15 cellular contexts compared by ENCODE assay signal in genomic region chr19:16104722-16105121, GRCh38. TPM values are rescaled to one million over a fixed set of nuclear protein-coding genes. Genes with fewer than 3 reads are reported as not detected.
A peak's percentile ranks its signal among the peaks of the same experiment; 100 is the strongest.
DNase-seq lines count a peak whose midpoint lies in the region; ATAC-seq and TF ChIP-seq lines count a peak whose summit lies in the region.
"Had no signal": no experiment of that assay in that cellular context is flagged by ENCODE, and none has a peak within 500 bp of the region (broad histone marks: within the 10 kb centered on the region; RNA-seq: fewer than 3 reads in every experiment).

No MANE protein-coding gene starts in this region.

- no peaks in the 10 kb centered on the region for H3K9me3 ChIP-seq in BLaER1 treated with 17β-estradiol and CSF1 and Interleukin-3, amounts not matched to agents 10 nM and 100 nM (replicated peaks in 1 of 11)
- H3K9me3 ChIP-seq in T-helper 17 cell (ENCODE audit: control insufficient read depth, low read length, poor library complexity, severe bottlenecking): no peaks in the 10 kb centered on the region
- no peaks in the 10 kb centered on the region for H3K9me3 ChIP-seq in A673 (ENCODE audit: low read depth, low read length, poor library complexity, severe bottlenecking)
- H3K9me3 ChIP-seq: suprapubic skin had no signal

- no peak for DNase-seq in T-helper 17 cell
- DNase-seq in naive B cell: peak; percentile 58
- DNase-seq in A673 (ENCODE audit: low spot score): no peak
- no peak for DNase-seq in GF-D8 (lab: John Stamatoyannopoulos, UW)
- DNase-seq in NCI-H524 treated with DMSO at 0.1 percent for 48 hours (lab: John Stamatoyannopoulos, UW): no peak
- no peak for DNase-seq in omental fat pad (ENCODE audit: low spot score)
- DNase-seq: activated naive CD4-positive, alpha-beta T cell treated with anti-CD3 and anti-CD28 coated beads, Interleukin-2, amount 10 ng/mL, durations not matched to agents 7 days and 5 days; hypothalamus; NCI-H187 treated with DMSO at 0.1 percent for 48 hours; NCI-H526 treated with DMSO at 0.1 percent for 48 hours; stimulated activated CD4-positive, alpha-beta T cell treated with anti-CD3 and anti-CD28 coated beads, Interleukin-2, amount 100 ng/mL, for 48 hours had no signal

- H3K4me1 Mint-ChIP-seq in IgD-negative memory B cell (peaks cover 10 to 18% (median 13%) of the 10 kb centered on the region in 3 donors), T-helper 17 cell (peaks cover 2% of the 10 kb centered on the region), naive B cell (peaks cover 13 to 28% (median 13%) of the 10 kb centered on the region in 3 donors)

- ATAC-seq in T-helper 17 cell (no peak), naive B cell (ENCODE audit: low read depth in 2 of 2) (peak; percentile 93 to 96), omental fat pad (ENCODE audit: low FRiP score) (no peak)
- ATAC-seq: sciatic nerve had no signal

- intact Hi-C loops in A673 (cut with micrococcal nuclease; ENCODE audit: unreplicated experiment): no loop called here

- peaks cover 40 to 53% (median 46%) of the 10 kb centered on the region in 11 experiments for H3K36me3 ChIP-seq in BLaER1 treated with 17β-estradiol and CSF1 and Interleukin-3, amounts not matched to agents 10 nM and 100 nM
- H3K36me3 ChIP-seq in A673 (ENCODE audit: insufficient read depth, low read length, poor library complexity, severe bottlenecking): peaks cover 37% of the 10 kb centered on the region

- peak overlapping the region in 3 of 11 experiments; percentile 3 to 44 (median 32); a peak in 4 of 22 replicates for H3K9ac ChIP-seq in BLaER1 treated with 17β-estradiol and CSF1 and Interleukin-3, amounts not matched to agents 10 nM and 100 nM

- H3K27ac ChIP-seq in BLaER1 treated with 17β-estradiol and CSF1 and Interleukin-3, amounts not matched to agents 10 nM and 100 nM: peak overlapping the region in 9 of 11 experiments; percentile 5 to 75 (median 64); a peak in 14 of 22 replicates
- no peak overlapping the region for H3K27ac ChIP-seq in A673 (ENCODE audit: low read depth, low read length, poor library complexity, severe bottlenecking)
- H3K27ac ChIP-seq: suprapubic skin had no signal

- H3K27ac Mint-ChIP-seq in IgD-negative memory B cell (peak overlapping the region; percentile 81 to 95 (median 82)), T-helper 17 cell (peak overlapping the region; percentile 43), naive B cell (peak overlapping the region; percentile 89 to 95 (median 95))
- H3K27ac Mint-ChIP-seq: activated naive CD4-positive, alpha-beta T cell treated with anti-CD3 and anti-CD28 coated beads, Interleukin-2, amount 10 ng/mL, durations not matched to agents 7 days and 5 days had no signal

- POLR2A ChIA-PET in A673 (lab: Charles Lee; ENCODE audit: low non-redundant PET): no interaction called here

- peaks cover 0 to 62% (median 13%) of the 10 kb centered on the region in 11 experiments; a peak in 11 of 22 replicates for H4K20me1 ChIP-seq in BLaER1 treated with 17β-estradiol and CSF1 and Interleukin-3, amounts not matched to agents 10 nM and 100 nM

- H3K4me2 ChIP-seq in BLaER1 treated with 17β-estradiol and CSF1 and Interleukin-3, amounts not matched to agents 10 nM and 100 nM: peak overlapping the region in 9 of 11 experiments; percentile 30 to 73 (median 46); a peak in 13 of 22 replicates

- H3K9me3 Mint-ChIP-seq in IgD-negative memory B cell (no peaks in the 10 kb centered on the region), naive B cell (no peaks in the 10 kb centered on the region)
- H3K9me3 Mint-ChIP-seq: activated naive CD4-positive, alpha-beta T cell treated with anti-CD3 and anti-CD28 coated beads, Interleukin-2, amount 10 ng/mL, durations not matched to agents 7 days and 5 days had no signal

- H3K4me3 Mint-ChIP-seq in IgD-negative memory B cell (peak overlapping the region in 3 of 4 donors; percentile 27 to 74 (median 67)), T-helper 17 cell (no peak overlapping the region), naive B cell (peak overlapping the region; percentile 44 to 88 (median 82))
- H3K4me3 Mint-ChIP-seq: activated naive CD4-positive, alpha-beta T cell treated with anti-CD3 and anti-CD28 coated beads, Interleukin-2, amount 10 ng/mL, durations not matched to agents 7 days and 5 days had no signal

- no peak for TF ChIP-seq CTCF in A673 (conservative IDR thresholded peaks at IDR 0.05; ENCODE audit: low read depth, low read length)
- no peak for TF ChIP-seq CTCF in omental fat pad (IDR thresholded peaks at IDR 0.05)

- H3K27me3 Mint-ChIP-seq in IgD-negative memory B cell (no peaks in the 10 kb centered on the region), T-helper 17 cell (no peaks in the 10 kb centered on the region), naive B cell (no peaks in the 10 kb centered on the region)
- H3K27me3 Mint-ChIP-seq: activated naive CD4-positive, alpha-beta T cell treated with anti-CD3 and anti-CD28 coated beads, Interleukin-2, amount 10 ng/mL, durations not matched to agents 7 days and 5 days had no signal

- BruUV-seq in A673 (replicated peaks; lab: Mats Ljungman, UMichigan): no TSS peak

- H3K27me3 ChIP-seq in BLaER1 treated with 17β-estradiol and CSF1 and Interleukin-3, amounts not matched to agents 10 nM and 100 nM: no peaks in the 10 kb centered on the region
- no peaks in the 10 kb centered on the region for H3K27me3 ChIP-seq in A673 (replicated peaks; ENCODE audit: insufficient read depth, low read depth, low read length, poor library complexity)
- H3K27me3 ChIP-seq: suprapubic skin had no signal

- peaks cover 24 to 48% (median 38%) of the 10 kb centered on the region in 10 experiments for H3K4me1 ChIP-seq in BLaER1 treated with 17β-estradiol and CSF1 and Interleukin-3, amounts not matched to agents 10 nM and 100 nM
- H3K4me1 ChIP-seq in A673 (ENCODE audit: insufficient read depth, low read length, poor library complexity, severe bottlenecking): no peaks in the 10 kb centered on the region
- H3K4me1 ChIP-seq: suprapubic skin had no signal

- no peak overlapping the region for H3K4me3 ChIP-seq in BLaER1 treated with 17β-estradiol and CSF1 and Interleukin-3, amounts not matched to agents 10 nM and 100 nM
- H3K4me3 ChIP-seq in A673 (ENCODE audit: low read depth, low read length, poor library complexity, severe bottlenecking): no peak overlapping the region
- H3K4me3 ChIP-seq: suprapubic skin had no signal

- CTCF ChIA-PET in A673 (lab: Charles Lee): no interaction called here

- H3K36me3 Mint-ChIP-seq in IgD-negative memory B cell: peaks cover 5% of the 10 kb centered on the region
- H3K36me3 Mint-ChIP-seq in T-helper 17 cell (ENCODE audit: low read depth): peaks cover 2% of the 10 kb centered on the region
- H3K36me3 Mint-ChIP-seq in naive B cell: peaks cover 8 to 14% of the 10 kb centered on the region in 2 donors

RNA-seq across cellular contexts. Expression of gene RAB8A, which starts 7.0 kb away (rescaled TPM):
- polyA plus RNA-seq in IgD-negative memory B cell (132 TPM), naive B cell (ENCODE audit: low read depth in 6 of 6) (100 to 1,000 TPM in 5 of 6 donors, 10 to 100 TPM in 1; 98.8 to 134 (median 112) TPM)
- total RNA-seq in T-helper 17 cell (100 to 1,000 TPM in 1 of 2 donors, 10 to 100 TPM in 1; 97.5 to 105 TPM), A673 (2021) (113 and 126 TPM in 2 replicates), omental fat pad (10 to 100 TPM; 32.5 to 51.9 (median 40.0) TPM)

RNA-seq across cellular contexts. Expression of gene TPM4, which starts 28.4 kb away (rescaled TPM):
- polyA plus RNA-seq in IgD-negative memory B cell: 88.1 TPM
- 100 to 1,000 TPM; 261 to 279 TPM for total RNA-seq in T-helper 17 cell
- polyA plus RNA-seq in naive B cell (ENCODE audit: low read depth in 6 of 6): 10 to 100 TPM; 53.6 to 85.7 (median 76.7) TPM
- 438 and 476 TPM in 2 replicates for total RNA-seq in A673 (2021)
- total RNA-seq in omental fat pad: 100 to 1,000 TPM; 293 to 486 (median 418) TPM

RNA-seq across cellular contexts. Expression of gene HSH2D, which starts 38.8 kb away (rescaled TPM):
- polyA plus RNA-seq in IgD-negative memory B cell (122 TPM), naive B cell (ENCODE audit: low read depth in 6 of 6) (10 to 100 TPM; 25.7 to 53.2 (median 40.1) TPM)
- total RNA-seq in T-helper 17 cell (10 to 100 TPM; 27.7 to 31.8 TPM), A673 (2021) (not detected in 2 replicates), omental fat pad (1 to 10 TPM; 1.0 to 5.8 (median 1.6) TPM)

Comparison
In these comparisons a context has a peak if more than half of its experiments do, and no peak if none do; other contexts are left out.
1. H3K27ac Mint-ChIP-seq: peak in every context shown above with its lines; median percentile 95 in naive B cell; 82 in IgD-negative memory B cell; 43 in T-helper 17 cell.
2. ATAC-seq: peak in naive B cell (2 of 2); none in T-helper 17 cell (single experiment) and omental fat pad (single experiment).
3. RNA of gene HSH2D, which starts 38.8 kb away (total RNA-seq): 27.7 to 31.8 TPM in T-helper 17 cell; 1.0 to 5.8 TPM in omental fat pad and not detected in A673; every median in the first group is over 4 times any median in the second.